In the genomic region with DNA sequence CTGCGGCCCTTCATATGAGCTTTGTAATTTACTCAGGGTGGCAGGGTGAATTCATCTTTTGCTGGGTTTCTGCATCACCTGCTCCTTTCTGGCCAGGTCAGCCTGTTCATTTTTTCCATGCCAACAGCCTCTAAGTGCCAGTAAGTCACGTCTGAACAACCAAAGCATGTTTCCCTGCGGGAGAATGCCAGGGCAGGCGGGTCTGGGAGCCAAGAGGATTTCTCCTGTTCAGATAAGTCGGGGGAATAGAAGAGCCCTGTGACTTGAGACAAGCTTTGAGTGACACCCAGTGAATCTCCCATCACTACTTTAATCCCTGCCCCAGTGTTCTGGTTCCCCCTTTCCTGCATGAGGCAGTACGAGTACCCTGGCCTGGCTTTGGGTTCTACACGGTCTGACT, we compare ENCODE assay signal across 11 cellular contexts.
DNase-seq lines count a peak whose midpoint lies in the region; ATAC-seq and TF ChIP-seq lines count a peak whose summit lies in the region.
"Had no signal": no experiment of that assay in that cellular context is flagged by ENCODE, and none has a peak within 500 bp of the region (broad histone marks: within the 10 kb centered on the region; RNA-seq: fewer than 3 reads in every experiment).

No MANE protein-coding gene starts in this region.

- in situ Hi-C loops in brain microvascular endothelial cell (cut with HindIII; ENCODE audit: low pct_ligation_motif_present, low sequenced_read_pairs), result no loop called here

- H3K4me1 ChIP-seq in ACC112 (ENCODE audit: control insufficient read depth, insufficient read depth, low read length, unreplicated experiment), result peaks cover 74% of the 10 kb centered on the region
- H3K4me1 ChIP-seq in HUES64 (ENCODE audit: insufficient read depth, low read length), result peaks cover 70% of the 10 kb centered on the region
- H3K4me1 ChIP-seq in esophagus squamous epithelium, result peaks cover 53 to 100% (median 60%) of the 10 kb centered on the region in 3 donors
- H3K4me1 ChIP-seq in neuronal stem cell (ENCODE audit: control insufficient read depth in 2 of 2, insufficient read depth in 1 of 2, low read depth in 1 of 2, low read length in 2 of 2), result peaks cover 28 to 54% of the 10 kb centered on the region in 2 donors

- H3K36me3 ChIP-seq in ACC112 (ENCODE audit: insufficient read depth, low read length) (no peaks in the 10 kb centered on the region), HUES64 (ENCODE audit: insufficient read depth, low read length) (no peaks in the 10 kb centered on the region), esophagus squamous epithelium (no peaks in the 10 kb centered on the region), neuronal stem cell (replicated peaks in 1 of 2; ENCODE audit: control insufficient read depth in 2 of 2, insufficient read depth in 2 of 2, low read length in 2 of 2) (no peaks in the 10 kb centered on the region), brain microvascular endothelial cell (replicated peaks) (no peaks in the 10 kb centered on the region)

- H3K4me3 ChIP-seq in ACC112 (ENCODE audit: low read depth, low read length), result no peak overlapping the region
- no peak overlapping the region for H3K4me3 ChIP-seq in HUES64 (ENCODE audit: low read length)
- no peak overlapping the region for H3K4me3 ChIP-seq in esophagus squamous epithelium
- H3K4me3 ChIP-seq in neuronal stem cell (ENCODE audit: low read length in 2 of 2), result no peak overlapping the region
- no peak overlapping the region for H3K4me3 ChIP-seq in brain microvascular endothelial cell (ENCODE audit: low read depth, low read length)

- no peak overlapping the region for H3K4me2 ChIP-seq in neuronal stem cell (ENCODE audit: insufficient read depth, low read length, poor library complexity, severe bottlenecking)

- H3K9me3 ChIP-seq in HUES64 (ENCODE audit: insufficient read depth, low read depth, low read length) (no peaks in the 10 kb centered on the region), esophagus squamous epithelium (no peaks in the 10 kb centered on the region), neuronal stem cell (replicated peaks in 1 of 2; ENCODE audit: control insufficient read depth in 2 of 2, insufficient read depth in 1 of 2, low read depth in 1 of 2, low read length in 2 of 2) (no peaks in the 10 kb centered on the region)

- intact Hi-C loops in esophagus squamous epithelium (cut with DNase I), result no loop called here

- WGBS in HUES64, result 82% methylated on average over 7 of the region's 7 CpGs
- WGBS in esophagus squamous epithelium, 2 donors, result 31 to 56% methylated on average over 4 to 7 of the region's 7 CpGs
- no CpG with 5 or more reads among the region's 7 CpGs for WGBS in neuronal stem cell (ENCODE audit: extremely low coverage in 2 of 2, insufficient read length in 2 of 2, insufficient replicate concordance in 1 of 2), 2 donors

- H3K79me1 ChIP-seq in neuronal stem cell (ENCODE audit: low read depth, low read length), result peaks cover 4% of the 10 kb centered on the region

- H2AK5ac ChIP-seq in neuronal stem cell (ENCODE audit: low read depth, low read length), result peak overlapping the region; percentile 25

- TF ChIP-seq CTCF in esophagus squamous epithelium (IDR thresholded peaks at IDR 0.05) (no peak), brain microvascular endothelial cell (IDR thresholded peaks at IDR 0.05; ENCODE audit: low read depth, low read length, missing control alignments) (no peak)

- H3K18ac ChIP-seq in neuronal stem cell (ENCODE audit: low read length), result no peak overlapping the region

- H3K27me3 ChIP-seq in ACC112 (ENCODE audit: insufficient read depth, low read length) (no peaks in the 10 kb centered on the region), HUES64 (ENCODE audit: insufficient read depth, low read length) (no peaks in the 10 kb centered on the region), esophagus squamous epithelium (no peaks in the 10 kb centered on the region), neuronal stem cell (ENCODE audit: control insufficient read depth in 3 of 3, insufficient read depth in 3 of 3, low read depth in 1 of 3, low read length in 3 of 3) (no peaks in the 10 kb centered on the region), brain microvascular endothelial cell (replicated peaks) (no peaks in the 10 kb centered on the region)

- no peak overlapping the region for H3K23ac ChIP-seq in neuronal stem cell (ENCODE audit: low read depth, low read length, poor library complexity)

- no peak overlapping the region for H2BK120ac ChIP-seq in neuronal stem cell (ENCODE audit: low read depth, low read length)

- H3K27ac ChIP-seq in ACC112 (ENCODE audit: low read depth, low read length) (peak overlapping the region; percentile 97), HUES64 (ENCODE audit: low read depth, low read length) (no peak overlapping the region), esophagus squamous epithelium (peak overlapping the region; percentile 82 to 90 (median 88)), neuronal stem cell (replicated peaks; ENCODE audit: low read length) (no peak overlapping the region), brain microvascular endothelial cell (no peak overlapping the region)

- no peak overlapping the region for H2BK15ac ChIP-seq in neuronal stem cell (ENCODE audit: low read length)

- H3K9ac ChIP-seq in HUES64 (ENCODE audit: low read depth, low read length) (0 out of 2 replicates have a peak overlapping the region, but pooled peaks have one; percentile 4), neuronal stem cell (ENCODE audit: low read depth, low read length, poor library complexity) (no peak overlapping the region)

- TF ChIP-seq POLR2A in esophagus squamous epithelium (IDR thresholded peaks at IDR 0.05), result no peak

- no peak overlapping the region for H3K4ac ChIP-seq in neuronal stem cell (ENCODE audit: low read length)

- H4K8ac ChIP-seq in neuronal stem cell (ENCODE audit: low read depth, low read length), result no peak overlapping the region

- DNase-seq in esophagus squamous epithelium (lab: John Stamatoyannopoulos, UW) (no peak), neuronal stem cell (ENCODE audit: low spot score) (no peak), left lobe of liver (ENCODE audit: low spot score) (no peak), SK-N-DZ (ENCODE audit: low spot score) (no peak), brain microvascular endothelial cell (no peak)
- DNase-seq in stimulated activated CD4-positive, alpha-beta T cell treated with anti-CD3 and anti-CD28 coated beads, Interleukin-15, amount 100 ng/mL, for 24 hours, result no peak
- DNase-seq: stimulated activated CD4-positive, alpha-beta T cell treated with anti-CD3 and anti-CD28 coated beads, Interleukin-1b, Interleukin-23, amount 100 ng/mL, for 48 hours; stimulated activated naive CD4-positive, alpha-beta T cell treated with Interleukin-2 at 50 U/mL for 16 hours had no signal

- H2AFZ ChIP-seq in ACC112 (ENCODE audit: low read length, unreplicated experiment), result no peak overlapping the region
- no peak overlapping the region for H2AFZ ChIP-seq in neuronal stem cell (ENCODE audit: low read length)

- no peak overlapping the region for H3K14ac ChIP-seq in neuronal stem cell (ENCODE audit: low read length)

- no peak overlapping the region for H2BK12ac ChIP-seq in neuronal stem cell (ENCODE audit: low read length)

- no peak overlapping the region for H2BK5ac ChIP-seq in neuronal stem cell (ENCODE audit: low read length)

- peaks cover 54% of the 10 kb centered on the region for H3K79me2 ChIP-seq in ACC112 (ENCODE audit: control insufficient read depth, insufficient read depth, low read length, unreplicated experiment)

- ATAC-seq in left lobe of liver, result no peak
- ATAC-seq: HCT116 had no signal

- no peak overlapping the region for H4K91ac ChIP-seq in neuronal stem cell (ENCODE audit: low read depth, low read length, poor library complexity)

Comparison
In these comparisons a context has a peak if more than half of its experiments do, and no peak if none do; other contexts are left out.
1. H3K27ac ChIP-seq: peak in ACC112 (single experiment) and esophagus squamous epithelium (4 of 4); none in HUES64 (single experiment), neuronal stem cell (single experiment) and brain microvascular endothelial cell (single experiment).